Comparison of ENCODE assay signal across 16 cellular contexts in the genomic region with DNA sequence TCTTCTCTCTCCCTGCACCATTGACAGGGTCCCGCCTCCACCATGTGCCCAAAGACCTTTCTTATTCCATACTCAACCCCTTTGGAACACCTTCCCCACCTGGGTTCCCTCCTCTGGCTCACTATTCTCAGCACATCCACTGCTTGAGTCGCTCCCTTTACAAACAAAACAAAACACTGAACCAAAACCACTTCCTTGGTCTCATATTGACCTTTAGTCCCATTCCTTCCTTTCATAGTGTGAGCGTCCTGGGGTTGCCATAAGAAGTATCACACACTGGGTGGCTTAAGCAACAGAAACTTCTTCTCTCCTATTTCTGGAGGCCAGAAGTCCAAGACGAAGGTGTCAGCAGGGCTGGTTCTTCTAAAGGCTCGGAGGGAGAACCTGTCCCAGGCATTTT.
"Had no signal": no experiment of that assay in that cellular context is flagged by ENCODE, and none has a peak within 500 bp of the region (broad histone marks: within the 10 kb centered on the region; RNA-seq: fewer than 3 reads in every experiment).

No MANE protein-coding gene starts in this region.

- H3K27ac ChIP-seq: colonic mucosa, hepatocyte, neutrophil, tibial artery, upper lobe of left lung, uterus had no signal

- H3K4me3 Mint-ChIP-seq: naive thymus-derived CD8-positive, alpha-beta T cell had no signal

- H3K4me3 ChIP-seq: colonic mucosa, hepatocyte, tibial artery, upper lobe of left lung, uterus had no signal

- H3K36me3 ChIP-seq: colonic mucosa, neutrophil, tibial artery, upper lobe of left lung, uterus had no signal

- DNase-seq: colonic mucosa; dermis blood vessel endothelial cell; effector CD4-positive, alpha-beta T cell; foreskin melanocyte; kidney; naive thymus-derived CD8-positive, alpha-beta T cell; posterior cingulate gyrus; stimulated activated CD4-positive, alpha-beta T cell treated with anti-CD3 and anti-CD28 coated beads, Interleukin-2, amount 100 ng/mL, for 24 hours; stimulated activated CD4-positive, alpha-beta T cell treated with anti-CD3 and anti-CD28 coated beads, Interleukin-4, amount 100 ng/mL, for 4 hours; stimulated activated naive CD4-positive, alpha-beta T cell; tibial artery; upper lobe of left lung; uterus had no signal

- H3K36me3 Mint-ChIP-seq: naive thymus-derived CD8-positive, alpha-beta T cell had no signal

- H3K27me3 ChIP-seq: colonic mucosa, tibial artery, upper lobe of left lung, uterus had no signal

- H3K9me3 ChIP-seq: colonic mucosa, neutrophil, tibial artery, upper lobe of left lung, uterus had no signal

- FAIRE-seq: kidney had no signal

- H3K4me1 ChIP-seq: colonic mucosa, uterus had no signal

- ATAC-seq: naive thymus-derived CD8-positive, alpha-beta T cell; sciatic nerve had no signal
